ENCODE assay signal across 16 cellular contexts in the genomic region with DNA sequence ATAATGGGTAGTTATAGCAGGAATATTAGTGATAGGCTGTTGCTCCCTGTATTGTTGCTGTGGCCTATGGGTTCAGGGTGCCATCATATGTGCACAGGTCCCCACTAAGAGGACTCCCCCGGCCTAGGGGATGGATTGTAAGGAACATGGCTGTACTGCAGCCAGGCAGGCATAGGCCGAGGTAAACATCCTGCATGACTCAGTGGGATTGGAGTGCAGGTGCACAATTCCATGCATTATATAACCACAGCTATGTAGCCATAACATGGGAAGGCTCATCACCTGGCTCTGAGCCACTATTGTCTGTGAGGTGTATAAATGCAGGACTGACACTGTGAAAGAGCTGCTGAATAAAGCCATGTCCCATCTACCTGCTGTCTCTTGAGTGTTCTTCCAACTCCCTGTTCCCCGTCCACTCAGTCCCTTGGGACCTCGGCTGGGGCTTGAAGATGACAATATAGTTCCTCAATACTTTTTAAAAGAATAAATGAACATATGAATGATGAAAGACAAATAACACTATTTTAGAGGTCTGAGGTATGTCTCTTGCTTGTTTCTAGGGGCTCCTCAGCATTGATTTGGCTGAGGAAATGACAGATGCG.
A peak's percentile ranks its signal among the peaks of the same experiment; 100 is the strongest.
DNase-seq lines count a peak whose midpoint lies in the region; ATAC-seq and TF ChIP-seq lines count a peak whose summit lies in the region.
"Had no signal": no experiment of that assay in that cellular context is flagged by ENCODE, and none has a peak within 500 bp of the region (broad histone marks: within the 10 kb centered on the region; RNA-seq: fewer than 3 reads in every experiment).

No MANE protein-coding gene starts in this region.

- H4K20me1 ChIP-seq in DND-41 (ENCODE audit: insufficient read depth, low read length): no peaks in the 10 kb centered on the region

- H3K4me2 ChIP-seq in DND-41 (ENCODE audit: insufficient read depth, low read length): no peak overlapping the region

- H3K27ac ChIP-seq in DND-41 (ENCODE audit: low read length) (no peak overlapping the region), HEK293 (ENCODE audit: extremely low read depth, low read depth, low read length) (no peak overlapping the region), RWPE2 (ENCODE audit: poor library complexity, severe bottlenecking) (no peak overlapping the region)
- H3K27ac ChIP-seq in CD8-positive, alpha-beta memory T cell (ENCODE audit: low read depth, low read length): no peak overlapping the region
- H3K27ac ChIP-seq: GM23248 had no signal

- H3K27ac Mint-ChIP-seq in CD8-positive, alpha-beta memory T cell: no peak overlapping the region
- no peak overlapping the region for H3K27ac Mint-ChIP-seq in glutamatergic neuron (ENCODE audit: unreplicated experiment)
- H3K27ac Mint-ChIP-seq: CD4-positive, alpha-beta memory T cell had no signal

- no peaks in the 10 kb centered on the region for H3K27me3 ChIP-seq in DND-41 (ENCODE audit: insufficient read depth, low read length, poor library complexity)
- no peaks in the 10 kb centered on the region for H3K27me3 ChIP-seq in RWPE2 (ENCODE audit: insufficient read depth, poor library complexity, severe bottlenecking)
- H3K27me3 ChIP-seq in CD8-positive, alpha-beta memory T cell (ENCODE audit: insufficient read depth, low read length, poor library complexity, severe bottlenecking): no peaks in the 10 kb centered on the region

- H3K9me3 ChIP-seq in DND-41 (ENCODE audit: insufficient read depth, low read length, severe bottlenecking): peaks cover 13% of the 10 kb centered on the region
- H3K9me3 ChIP-seq in HEK293 (ENCODE audit: control insufficient read depth, insufficient read depth, low read depth, low read length): no peaks in the 10 kb centered on the region; the same call in 1 of the 2 replicates
- H3K9me3 ChIP-seq in RWPE2 (ENCODE audit: severe bottlenecking): no peaks in the 10 kb centered on the region
- no peaks in the 10 kb centered on the region for H3K9me3 ChIP-seq in CD8-positive, alpha-beta memory T cell (ENCODE audit: low read length)
- H3K9me3 ChIP-seq: Caco-2 had no signal

- no peak overlapping the region for H3K4me3 ChIP-seq in DND-41 (ENCODE audit: low read depth in 1 of 2, low read length in 2 of 2)
- no peak overlapping the region for H3K4me3 ChIP-seq in HEK293 (ENCODE audit: low read depth, low read length)
- no peak overlapping the region for H3K4me3 ChIP-seq in RWPE2 (ENCODE audit: severe bottlenecking)
- H3K4me3 ChIP-seq in epithelial cell of esophagus (ENCODE audit: low read length): no peak overlapping the region
- H3K4me3 ChIP-seq in CD8-positive, alpha-beta memory T cell (ENCODE audit: low read length): no peak overlapping the region
- H3K4me3 ChIP-seq: GM23248 had no signal

- no peaks in the 10 kb centered on the region for H3K79me2 ChIP-seq in DND-41 (ENCODE audit: insufficient read depth, low read length)

- ATAC-seq in DND-41 (ENCODE audit: insufficient read depth, low read depth): no peak
- ATAC-seq in RWPE2 (ENCODE audit: low read depth): peak; percentile 14; the same call in 1 of the 3 replicates

- H3K4me1 ChIP-seq in DND-41 (ENCODE audit: insufficient read depth, low read length): peaks cover 17% of the 10 kb centered on the region
- peaks cover 5% of the 10 kb centered on the region; the same call in 1 of the 2 replicates for H3K4me1 ChIP-seq in HEK293 (ENCODE audit: control insufficient read depth, insufficient read depth, low read length)
- H3K4me1 ChIP-seq in RWPE2 (ENCODE audit: insufficient read depth, poor library complexity, severe bottlenecking): no peaks in the 10 kb centered on the region
- H3K4me1 ChIP-seq in CD8-positive, alpha-beta memory T cell (ENCODE audit: insufficient read depth, low read length): no peaks in the 10 kb centered on the region
- H3K4me1 ChIP-seq: Caco-2 had no signal

- H3K9ac ChIP-seq in DND-41 (ENCODE audit: low read depth, low read length): no peak overlapping the region
- H3K9ac ChIP-seq: GM23248 had no signal

- no peaks in the 10 kb centered on the region for H3K4me1 Mint-ChIP-seq in CD8-positive, alpha-beta memory T cell
- no peaks in the 10 kb centered on the region for H3K4me1 Mint-ChIP-seq in glutamatergic neuron (ENCODE audit: low read depth, unreplicated experiment)
- H3K4me1 Mint-ChIP-seq: CD4-positive, alpha-beta memory T cell had no signal

- no peaks in the 10 kb centered on the region for H3K36me3 Mint-ChIP-seq in CD8-positive, alpha-beta memory T cell
- no peaks in the 10 kb centered on the region for H3K36me3 Mint-ChIP-seq in glutamatergic neuron (ENCODE audit: unreplicated experiment)
- H3K36me3 Mint-ChIP-seq: CD4-positive, alpha-beta memory T cell had no signal

- CTCF ChIA-PET in HEK293 (lab: Yijun Ruan, JAX): no interaction called here
- CTCF ChIA-PET in CD8-positive, alpha-beta memory T cell (lab: Charles Lee): no interaction called here

- H3K27me3 Mint-ChIP-seq in CD8-positive, alpha-beta memory T cell: peaks cover 0 to 3% of the 10 kb centered on the region in 2 donors
- H3K27me3 Mint-ChIP-seq in glutamatergic neuron (ENCODE audit: unreplicated experiment): no peaks in the 10 kb centered on the region
- H3K27me3 Mint-ChIP-seq: CD4-positive, alpha-beta memory T cell had no signal

- POLR2A ChIA-PET in HEK293 (lab: Yijun Ruan, JAX): no interaction called here
- POLR2A ChIA-PET in CD8-positive, alpha-beta memory T cell (lab: Charles Lee): no interaction called here

- DNase-seq in DND-41 (peak; percentile 5), RWPE2 (ENCODE audit: low spot score) (no peak), epithelial cell of esophagus (ENCODE audit: low read depth) (peak; percentile 49), glutamatergic neuron (no peak), T1000 (lab: John Stamatoyannopoulos, UW) (no peak)
- DNase-seq in CD8-positive, alpha-beta memory T cell: no peak
- no peak for DNase-seq in activated T-cell treated with anti-CD3 and anti-CD28 coated beads, Interleukin-2, amount 50 U/mL, for 48 hours
- DNase-seq: C1 segment of cervical spinal cord; Caco-2; CD4-positive, alpha-beta memory T cell; DMS153; DMS79 treated with DMSO at 0.1 percent for 48 hours; GM23248; H7; HCEC 1CT had no signal

- no peak overlapping the region for H3K4me3 Mint-ChIP-seq in CD8-positive, alpha-beta memory T cell
- no peak overlapping the region for H3K4me3 Mint-ChIP-seq in glutamatergic neuron (ENCODE audit: unreplicated experiment)
- H3K4me3 Mint-ChIP-seq: CD4-positive, alpha-beta memory T cell had no signal

- no peak overlapping the region for H2AFZ ChIP-seq in DND-41 (ENCODE audit: low read depth, low read length)
- H2AFZ ChIP-seq: GM23248 had no signal

- no peaks in the 10 kb centered on the region for H3K36me3 ChIP-seq in DND-41 (ENCODE audit: insufficient read depth, low read length)
- no peaks in the 10 kb centered on the region for H3K36me3 ChIP-seq in HEK293 (ENCODE audit: control insufficient read depth in 2 of 2, insufficient read depth in 1 of 2, low read length in 2 of 2)
- no peaks in the 10 kb centered on the region for H3K36me3 ChIP-seq in RWPE2 (ENCODE audit: low read depth)
- H3K36me3 ChIP-seq in CD8-positive, alpha-beta memory T cell (ENCODE audit: insufficient read depth, low read length): no peaks in the 10 kb centered on the region

- peaks cover 0 to 2% (median 0%) of the 10 kb centered on the region in 5 donors for H3K9me3 Mint-ChIP-seq in CD8-positive, alpha-beta memory T cell
- no peaks in the 10 kb centered on the region for H3K9me3 Mint-ChIP-seq in glutamatergic neuron (ENCODE audit: unreplicated experiment)

- no peak for TF ChIP-seq CTCF in DND-41 (IDR thresholded peaks at IDR 0.05; ENCODE audit: borderline replicate concordance, extremely low read depth, low read length, poor library complexity, severe bottlenecking)
- no peak for TF ChIP-seq CTCF in HEK293 (tag by site-specific recombination; IDR thresholded peaks at IDR 0.05)
- TF ChIP-seq CTCF in RWPE2 (IDR thresholded peaks at IDR 0.05; ENCODE audit: poor library complexity, severe bottlenecking): no peak
- TF ChIP-seq CTCF in epithelial cell of esophagus (IDR thresholded peaks at IDR 0.05; ENCODE audit: insufficient read depth, low read depth, low read length, missing control alignments): no peak
- TF ChIP-seq CTCF in glutamatergic neuron (IDR thresholded peaks at IDR 0.05; ENCODE audit: partially characterized antibody, unreplicated experiment): no peak

TF ChIP-seq in HEK293, 187 proteins besides CTCF, POLR2A, EP300 and RAD21 (continues in another document):
- TF ChIP-seq YY2 (tag by site-specific recombination; IDR thresholded peaks at IDR 0.05): no peak
- TF ChIP-seq, protein P1, sequence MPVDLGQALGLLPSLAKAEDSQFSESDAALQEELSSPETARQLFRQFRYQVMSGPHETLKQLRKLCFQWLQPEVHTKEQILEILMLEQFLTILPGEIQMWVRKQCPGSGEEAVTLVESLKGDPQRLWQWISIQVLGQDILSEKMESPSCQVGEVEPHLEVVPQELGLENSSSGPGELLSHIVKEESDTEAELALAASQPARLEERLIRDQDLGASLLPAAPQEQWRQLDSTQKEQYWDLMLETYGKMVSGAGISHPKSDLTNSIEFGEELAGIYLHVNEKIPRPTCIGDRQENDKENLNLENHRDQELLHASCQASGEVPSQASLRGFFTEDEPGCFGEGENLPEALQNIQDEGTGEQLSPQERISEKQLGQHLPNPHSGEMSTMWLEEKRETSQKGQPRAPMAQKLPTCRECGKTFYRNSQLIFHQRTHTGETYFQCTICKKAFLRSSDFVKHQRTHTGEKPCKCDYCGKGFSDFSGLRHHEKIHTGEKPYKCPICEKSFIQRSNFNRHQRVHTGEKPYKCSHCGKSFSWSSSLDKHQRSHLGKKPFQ (tag by site-specific recombination; IDR thresholded peaks at IDR 0.05): no peak
- TF ChIP-seq TRIM28 (IDR thresholded peaks at IDR 0.05; ENCODE audit: borderline replicate concordance, low read length): peak; percentile 89; the same call in 1 of the 2 replicates
- TF ChIP-seq SP3 (tag by site-specific recombination; IDR thresholded peaks at IDR 0.05): no peak
- TF ChIP-seq ZBTB48 (tag by site-specific recombination; IDR thresholded peaks at IDR 0.05): no peak
- TF ChIP-seq ZNF561 (tag by site-specific recombination; IDR thresholded peaks at IDR 0.05; ENCODE audit: borderline replicate concordance): no peak
- no peak for TF ChIP-seq ZNF114 (tag by site-specific recombination; IDR thresholded peaks at IDR 0.05)
- TF ChIP-seq, protein P2, sequence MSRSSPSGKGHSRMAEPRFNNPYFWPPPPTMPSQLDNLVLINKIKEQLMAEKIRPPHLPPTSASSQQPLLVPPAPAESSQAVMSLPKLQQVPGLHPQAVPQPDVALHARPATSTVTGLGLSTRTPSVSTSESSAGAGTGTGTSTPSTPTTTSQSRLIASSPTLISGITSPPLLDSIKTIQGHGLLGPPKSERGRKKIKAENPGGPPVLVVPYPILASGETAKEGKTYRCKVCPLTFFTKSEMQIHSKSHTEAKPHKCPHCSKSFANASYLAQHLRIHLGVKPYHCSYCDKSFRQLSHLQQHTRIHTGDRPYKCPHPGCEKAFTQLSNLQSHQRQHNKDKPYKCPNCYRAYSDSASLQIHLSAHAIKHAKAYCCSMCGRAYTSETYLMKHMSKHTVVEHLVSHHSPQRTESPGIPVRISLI (tag by site-specific recombination; IDR thresholded peaks at IDR 0.05): no peak
- peak; percentile 77 for TF ChIP-seq SETDB1 (IDR thresholded peaks at IDR 0.05; ENCODE audit: insufficient read length, low read length)
- TF ChIP-seq ZNF138 (tag by site-specific recombination; IDR thresholded peaks at IDR 0.05; ENCODE audit: borderline replicate concordance): no peak

Comparison
In these comparisons a context has a peak if more than half of its experiments do, and no peak if none do; other contexts are left out.
1. DNase-seq: peak in DND-41 (single experiment) and epithelial cell of esophagus (single experiment); none in RWPE2 (single experiment), CD8-positive, alpha-beta memory T cell (0 of 5), activated T-cell treated with anti-CD3 and anti-CD28 coated beads, Interleukin-2, amount 50 U/mL, for 48 hours (0 of 2), glutamatergic neuron (single experiment) and T1000 (single experiment).